In genomic region chr12:68846811-68847210, GRCh38 we compare ENCODE assay signal across 27 cellular contexts.
"Had no signal": no experiment of that assay in that cellular context is flagged by ENCODE, and none has a peak within 500 bp of the region (broad histone marks: within the 10 kb centered on the region; RNA-seq: fewer than 3 reads in every experiment).

No MANE protein-coding gene starts in this region.

- DNase-seq: islet precursor cell; left ventricle myocardium inferior; mesendoderm; naive B cell; natural killer cell; nephron progenitor cell; ovary; stimulated activated CD4-positive, alpha-beta T cell treated with anti-CD3 and anti-CD28 coated beads, Interleukin-12 subunit alpha, Interleukin-12 subunit beta, amount 100 ng/mL, for 4 hours; stimulated activated CD4-positive, alpha-beta T cell treated with anti-CD3 and anti-CD28 coated beads, Interleukin-15, amount 100 ng/mL, for 24 hours; stimulated activated CD4-positive, alpha-beta T cell treated with anti-CD3 and anti-CD28 coated beads, Interleukin-2, amount 100 ng/mL, for 24 hours; stimulated activated CD4-positive, alpha-beta T cell treated with anti-CD3 and anti-CD28 coated beads, Interleukin-4, amount 100 ng/mL, for 1 hour; stimulated activated naive B cell treated with anti-CD40 and anti-IgM and Interleukin-4, amounts not matched to agents 10 μg/mL and 1 μg/mL and 100 μg/mL, for 72 hours; stimulated activated naive CD8-positive, alpha-beta T cell treated with anti-CD3 and anti-CD28 coated beads, Interleukin-15, Interleukin-2, amounts not matched to agents 100 U/mL and 50 U/mL, for 24 hours; stomach; testis; thyroid gland; transverse colon; upper lobe of left lung had no signal

- H3K36me3 Mint-ChIP-seq: natural killer cell had no signal

- H3K9me3 Mint-ChIP-seq: mesothelial cell of epicardium; naive B cell; natural killer cell; nephron progenitor cell; neural progenitor cell; stimulated activated naive B cell treated with anti-CD40 and anti-IgM and Interleukin-4, amounts not matched to agents 10 μg/mL and 1 μg/mL and 100 μg/mL, for 72 hours had no signal

- H3K4me2 ChIP-seq: neural progenitor cell had no signal

- H2AFZ ChIP-seq: neural progenitor cell had no signal

- H3K27me3 ChIP-seq: neural progenitor cell, neutrophil, ovary, right atrium auricular region, stomach, testis, thyroid gland, transverse colon, upper lobe of left lung, vagina had no signal

- H3K4me3 Mint-ChIP-seq: mesothelial cell of epicardium; naive B cell; natural killer cell; nephron progenitor cell; neural progenitor cell; stimulated activated naive B cell treated with anti-CD40 and anti-IgM and Interleukin-4, amounts not matched to agents 10 μg/mL and 1 μg/mL and 100 μg/mL, for 72 hours had no signal

- H3K36me3 ChIP-seq: ovary had no signal

- H3K4me1 Mint-ChIP-seq: mesothelial cell of epicardium; naive B cell; nephron progenitor cell; neural progenitor cell; stimulated activated naive B cell treated with anti-CD40 and anti-IgM and Interleukin-4, amounts not matched to agents 10 μg/mL and 1 μg/mL and 100 μg/mL, for 72 hours had no signal

- H3K9ac ChIP-seq: neural progenitor cell had no signal

- H3K9me3 ChIP-seq: left ventricle myocardium inferior, neutrophil, ovary, right atrium auricular region, stomach, testis, thyroid gland, transverse colon, upper lobe of left lung, vagina had no signal

- H3K4me1 ChIP-seq: left ventricle myocardium inferior, neural progenitor cell, right atrium auricular region, stomach, testis, transverse colon, vagina had no signal

- ATAC-seq: natural killer cell; sciatic nerve; stimulated activated naive B cell treated with anti-CD40 and anti-IgM and Interleukin-4, amounts not matched to agents 10 μg/mL and 1 μg/mL and 100 μg/mL, for 72 hours; stimulated activated naive CD8-positive, alpha-beta T cell treated with anti-CD3 and anti-CD28 coated beads, Interleukin-15, Interleukin-2, amounts not matched to agents 100 U/mL and 50 U/mL, for 24 hours had no signal

- H3K27ac ChIP-seq: left ventricle myocardium inferior, neural progenitor cell, neutrophil, ovary, right atrium auricular region, skin epidermis, stomach, thyroid gland, transverse colon, upper lobe of left lung, vagina had no signal

- H3K27me3 Mint-ChIP-seq: naive B cell; progenitor cell of endocrine pancreas; stimulated activated naive B cell treated with anti-CD40 and anti-IgM and Interleukin-4, amounts not matched to agents 10 μg/mL and 1 μg/mL and 100 μg/mL, for 72 hours had no signal

- H3K4me3 ChIP-seq: left ventricle myocardium inferior, lung, neural progenitor cell, ovary, right atrium auricular region, skin epidermis, stomach, testis, thyroid gland, transverse colon, upper lobe of left lung, vagina had no signal

- H3K27ac Mint-ChIP-seq: mesothelial cell of epicardium; nephron progenitor cell; neural progenitor cell; progenitor cell of endocrine pancreas; stimulated activated naive B cell treated with anti-CD40 and anti-IgM and Interleukin-4, amounts not matched to agents 10 μg/mL and 1 μg/mL and 100 μg/mL, for 72 hours had no signal
